15 cellular contexts compared by ENCODE assay signal in the genomic region with DNA sequence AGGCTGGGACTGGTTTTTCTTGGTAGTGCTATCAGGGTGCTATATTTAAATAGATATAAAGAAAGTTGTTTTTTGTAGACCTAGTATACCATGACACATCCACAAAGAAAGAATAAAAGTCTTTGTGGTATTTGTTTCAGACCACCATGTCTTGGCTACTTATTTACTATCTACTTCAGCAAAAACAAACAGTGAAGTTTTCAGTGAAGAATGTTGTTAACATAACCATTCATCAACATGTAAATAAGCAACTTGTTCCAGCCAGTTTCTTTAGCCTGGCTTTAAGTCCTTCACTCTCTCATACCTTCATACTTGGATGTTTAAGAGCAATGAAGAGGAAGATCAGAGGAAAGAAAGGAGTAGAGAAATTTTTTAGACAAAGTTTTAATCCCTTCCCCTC.
DNase-seq lines count a peak whose midpoint lies in the region; ATAC-seq and TF ChIP-seq lines count a peak whose summit lies in the region.
"Had no signal": no experiment of that assay in that cellular context is flagged by ENCODE, and none has a peak within 500 bp of the region (broad histone marks: within the 10 kb centered on the region; RNA-seq: fewer than 3 reads in every experiment).

No MANE protein-coding gene starts in this region.

- CTCF ChIA-PET in WTC11 (lab: Charles Lee), result no interaction called here

- peaks cover 11% of the 10 kb centered on the region for H3K9me3 Mint-ChIP-seq in WTC11
- peaks cover 13% of the 10 kb centered on the region for H3K9me3 Mint-ChIP-seq in activated T-helper 17 cell treated with anti-CD3 and anti-CD28 coated beads, Interleukin-2, amount 50 U/mL, for 72 hours

- TF ChIP-seq CTCF in WTC11 (IDR thresholded peaks at IDR 0.05), result no peak

- no peak overlapping the region for H3K4me3 Mint-ChIP-seq in WTC11
- no peak overlapping the region for H3K4me3 Mint-ChIP-seq in activated T-helper 17 cell treated with anti-CD3 and anti-CD28 coated beads, Interleukin-2, amount 50 U/mL, for 72 hours

- DNase-seq in H4 (ENCODE audit: low spot score) (peak; percentile 26), WTC11 (ENCODE audit: low spot score) (no peak), iPS DF 19.7 (ENCODE audit: low read depth, low spot score) (peak; percentile 25), GM03348 (ENCODE audit: low spot score) (no peak)
- DNase-seq: C1 segment of cervical spinal cord, DMS153, Karpas-422, MM.1S, NCI-H1105, NCI-H187, NCI-H510A treated with DMSO at 0.1 percent for 48 hours, SIG-M5 had no signal

- ATAC-seq in WTC11, result peak; percentile 67
- ATAC-seq in activated T-helper 17 cell treated with anti-CD3 and anti-CD28 coated beads, Interleukin-2, amount 50 U/mL, for 72 hours (replicated peaks), result no peak
- no peak for ATAC-seq in HG02981 (IDR thresholded peaks at IDR 0.05; ENCODE audit: unreplicated experiment)

- H3K36me3 ChIP-seq in subcutaneous abdominal adipose tissue (ENCODE audit: control insufficient read depth in 5 of 5, insufficient read depth in 5 of 5, low read length in 5 of 5), result no peaks in the 10 kb centered on the region

- POLR2A ChIA-PET in WTC11 (lab: Charles Lee), result no interaction called here

- no peaks in the 10 kb centered on the region for H3K27me3 ChIP-seq in subcutaneous abdominal adipose tissue (ENCODE audit: control insufficient read depth in 5 of 5, insufficient read depth in 4 of 5, low read length in 5 of 5)

- no peak overlapping the region for H3K4me3 ChIP-seq in subcutaneous abdominal adipose tissue (ENCODE audit: low read depth in 1 of 5, low read length in 5 of 5)

- H3K4me1 ChIP-seq in subcutaneous abdominal adipose tissue (ENCODE audit: control insufficient read depth in 5 of 5, insufficient read depth in 5 of 5, low read length in 5 of 5), result peaks cover 0 to 11% (median 5%) of the 10 kb centered on the region in 5 donors

- H3K9ac ChIP-seq in subcutaneous abdominal adipose tissue (ENCODE audit: low read length in 5 of 5), result no peak overlapping the region

- H3K4me1 Mint-ChIP-seq in WTC11, result peaks cover 23% of the 10 kb centered on the region
- H3K4me1 Mint-ChIP-seq in activated T-helper 17 cell treated with anti-CD3 and anti-CD28 coated beads, Interleukin-2, amount 50 U/mL, for 72 hours, result no peaks in the 10 kb centered on the region

- no peak overlapping the region; the same call in 1 of the 2 replicates for H3K27ac Mint-ChIP-seq in WTC11
- H3K27ac Mint-ChIP-seq in activated T-helper 17 cell treated with anti-CD3 and anti-CD28 coated beads, Interleukin-2, amount 50 U/mL, for 72 hours, result no peak overlapping the region

- H3K27ac ChIP-seq in subcutaneous abdominal adipose tissue (ENCODE audit: low read depth, low read length), result peak overlapping the region; percentile 21

- H3K27me3 Mint-ChIP-seq in WTC11 (ENCODE audit: low read depth), result no peaks in the 10 kb centered on the region
- no peaks in the 10 kb centered on the region for H3K27me3 Mint-ChIP-seq in activated T-helper 17 cell treated with anti-CD3 and anti-CD28 coated beads, Interleukin-2, amount 50 U/mL, for 72 hours

- no peaks in the 10 kb centered on the region for H3K36me3 Mint-ChIP-seq in WTC11
- H3K36me3 Mint-ChIP-seq in activated T-helper 17 cell treated with anti-CD3 and anti-CD28 coated beads, Interleukin-2, amount 50 U/mL, for 72 hours (ENCODE audit: low read depth), result no peaks in the 10 kb centered on the region

- no peaks in the 10 kb centered on the region for H3K9me3 ChIP-seq in subcutaneous abdominal adipose tissue (ENCODE audit: control insufficient read depth in 5 of 5, low read length in 5 of 5)

TF ChIP-seq in WTC11, 78 proteins besides CTCF, POLR2A, EP300 and RAD21:
- TF ChIP-seq NFATC4 (CRISPR knock-in tag; IDR thresholded peaks at IDR 0.05), result no peak
- TF ChIP-seq SMAD4 (CRISPR knock-in tag; IDR thresholded peaks at IDR 0.05), result no peak
- TF ChIP-seq ESRRA (CRISPR knock-in tag; IDR thresholded peaks at IDR 0.05; ENCODE audit: borderline replicate concordance), result no peak
- TF ChIP-seq, protein P1, sequence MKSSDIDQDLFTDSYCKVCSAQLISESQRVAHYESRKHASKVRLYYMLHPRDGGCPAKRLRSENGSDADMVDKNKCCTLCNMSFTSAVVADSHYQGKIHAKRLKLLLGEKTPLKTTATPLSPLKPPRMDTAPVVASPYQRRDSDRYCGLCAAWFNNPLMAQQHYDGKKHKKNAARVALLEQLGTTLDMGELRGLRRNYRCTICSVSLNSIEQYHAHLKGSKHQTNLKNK (CRISPR knock-in tag; IDR thresholded peaks at IDR 0.05), result no peak
- TF ChIP-seq CREM (CRISPR knock-in tag; IDR thresholded peaks at IDR 0.05), result no peak
- TF ChIP-seq HMGA2 (CRISPR knock-in tag; IDR thresholded peaks at IDR 0.05), result no peak

Comparison
In these comparisons a context has a peak if more than half of its experiments do, and no peak if none do; other contexts are left out.
1. DNase-seq: peak in H4 (single experiment) and iPS DF 19.7 (single experiment); none in WTC11 (single experiment) and GM03348 (single experiment).